ENCODE assay signal across 27 cellular contexts in genomic region chr11:83259559-83259958, GRCh38.
"Had no signal": no experiment of that assay in that cellular context is flagged by ENCODE, and none has a peak within 500 bp of the region (broad histone marks: within the 10 kb centered on the region; RNA-seq: fewer than 3 reads in every experiment).

No MANE protein-coding gene starts in this region.

- H3K27ac ChIP-seq: body of pancreas, right lobe of liver, skin epidermis, uterus had no signal

- H3K4me3 Mint-ChIP-seq: activated CD4-positive, alpha-beta memory T cell treated with anti-CD3 and anti-CD28 coated beads, Interleukin-2, amount 10 ng/mL, durations not matched to agents 7 days and 5 days; activated CD4-positive, alpha-beta T cell treated with anti-CD3 and anti-CD28 coated beads, Interleukin-2, amount 10 ng/mL, durations not matched to agents 7 days and 5 days; activated naive CD8-positive, alpha-beta T cell; activated T-cell treated with anti-CD3 and anti-CD28 coated beads, Interleukin-2, amount 50 U/mL, for 72 hours; natural killer cell; stimulated activated memory B cell treated with anti-CD40 and anti-IgM and Interleukin-4, amounts not matched to agents 10 μg/mL and 1 μg/mL and 100 μg/mL, for 72 hours; stimulated activated naive CD8-positive, alpha-beta T cell treated with anti-CD3 and anti-CD28 coated beads, Interleukin-15, amount 100 ng/mL, for 72 hours; T-helper 17 cell; type B pancreatic cell; WTC11 had no signal

- FAIRE-seq: endothelial cell of umbilical vein had no signal

- H3K27ac Mint-ChIP-seq: activated CD4-positive, alpha-beta memory T cell treated with anti-CD3 and anti-CD28 coated beads, Interleukin-2, amount 10 ng/mL, durations not matched to agents 7 days and 5 days; activated CD4-positive, alpha-beta T cell treated with anti-CD3 and anti-CD28 coated beads, Interleukin-2, amount 10 ng/mL, durations not matched to agents 7 days and 5 days; activated naive CD8-positive, alpha-beta T cell; activated T-cell treated with anti-CD3 and anti-CD28 coated beads, Interleukin-2, amount 50 U/mL, for 72 hours; natural killer cell; stimulated activated memory B cell treated with anti-CD40 and anti-IgM and Interleukin-4, amounts not matched to agents 10 μg/mL and 1 μg/mL and 100 μg/mL, for 72 hours; stimulated activated naive CD8-positive, alpha-beta T cell treated with anti-CD3 and anti-CD28 coated beads, Interleukin-15, amount 100 ng/mL, for 72 hours; T-helper 17 cell; type B pancreatic cell; WTC11 had no signal

- H3K4me1 Mint-ChIP-seq: activated CD4-positive, alpha-beta memory T cell treated with anti-CD3 and anti-CD28 coated beads, Interleukin-2, amount 10 ng/mL, durations not matched to agents 7 days and 5 days; activated CD4-positive, alpha-beta T cell treated with anti-CD3 and anti-CD28 coated beads, Interleukin-2, amount 10 ng/mL, durations not matched to agents 7 days and 5 days; stimulated activated memory B cell treated with anti-CD40 and anti-IgM and Interleukin-4, amounts not matched to agents 10 μg/mL and 1 μg/mL and 100 μg/mL, for 72 hours; stimulated activated naive CD8-positive, alpha-beta T cell treated with anti-CD3 and anti-CD28 coated beads, Interleukin-15, amount 100 ng/mL, for 72 hours; WTC11 had no signal

- H3K4me3 ChIP-seq: body of pancreas, lung, right lobe of liver, skin epidermis, uterus had no signal

- DNase-seq: activated CD4-positive, alpha-beta memory T cell treated with anti-CD3 and anti-CD28 coated beads, Interleukin-2, amount 10 ng/mL, durations not matched to agents 7 days and 5 days; activated CD4-positive, alpha-beta T cell treated with anti-CD3 and anti-CD28 coated beads for 1 hour; activated CD4-positive, alpha-beta T cell treated with anti-CD3 and anti-CD28 coated beads, Interleukin-2, amount 10 ng/mL, durations not matched to agents 7 days and 5 days; activated naive CD4-positive, alpha-beta T cell treated with Interleukin-2 at 50 U/mL for 16 hours; activated T-cell treated with anti-CD3 and anti-CD28 coated beads, Interleukin-2, amount 50 U/mL, for 72 hours; aorta; body of pancreas; central memory CD4-positive, alpha-beta T cell; head of caudate nucleus; mesendoderm; natural killer cell; right lobe of liver; stimulated activated CD4-positive, alpha-beta T cell treated with anti-CD3 and anti-CD28 coated beads, Interleukin-4, amount 100 ng/mL, for 24 hours; stimulated activated naive CD8-positive, alpha-beta T cell treated with anti-CD3 and anti-CD28 coated beads, Interleukin-15, amount 100 ng/mL, for 72 hours; substantia nigra; SW 1271; T-helper 17 cell; T1000; uterus had no signal

- ATAC-seq: activated T-cell treated with anti-CD3 and anti-CD28 coated beads, Interleukin-2, amount 50 U/mL, for 72 hours; body of pancreas; left lobe of liver; natural killer cell; right lobe of liver; stimulated activated memory B cell treated with anti-CD40 and anti-IgM and Interleukin-4, amounts not matched to agents 10 μg/mL and 1 μg/mL and 100 μg/mL, for 72 hours; stimulated activated naive CD8-positive, alpha-beta T cell treated with anti-CD3 and anti-CD28 coated beads, Interleukin-15, amount 100 ng/mL, for 72 hours; T-helper 17 cell; WTC11 had no signal

- H3K9me3 ChIP-seq: body of pancreas, right lobe of liver, uterus had no signal

- H3K36me3 ChIP-seq: uterus had no signal

- H3K27me3 Mint-ChIP-seq: activated CD4-positive, alpha-beta memory T cell treated with anti-CD3 and anti-CD28 coated beads, Interleukin-2, amount 10 ng/mL, durations not matched to agents 7 days and 5 days; activated CD4-positive, alpha-beta T cell treated with anti-CD3 and anti-CD28 coated beads, Interleukin-2, amount 10 ng/mL, durations not matched to agents 7 days and 5 days; activated naive CD8-positive, alpha-beta T cell; stimulated activated memory B cell treated with anti-CD40 and anti-IgM and Interleukin-4, amounts not matched to agents 10 μg/mL and 1 μg/mL and 100 μg/mL, for 72 hours; stimulated activated naive CD8-positive, alpha-beta T cell treated with anti-CD3 and anti-CD28 coated beads, Interleukin-15, amount 100 ng/mL, for 72 hours; T-helper 17 cell; type B pancreatic cell had no signal

- H3K27me3 ChIP-seq: body of pancreas, right lobe of liver, uterus had no signal

- H3K9me3 Mint-ChIP-seq: activated CD4-positive, alpha-beta memory T cell treated with anti-CD3 and anti-CD28 coated beads, Interleukin-2, amount 10 ng/mL, durations not matched to agents 7 days and 5 days; activated CD4-positive, alpha-beta T cell treated with anti-CD3 and anti-CD28 coated beads, Interleukin-2, amount 10 ng/mL, durations not matched to agents 7 days and 5 days; activated T-cell treated with anti-CD3 and anti-CD28 coated beads, Interleukin-2, amount 50 U/mL, for 72 hours; natural killer cell; stimulated activated memory B cell treated with anti-CD40 and anti-IgM and Interleukin-4, amounts not matched to agents 10 μg/mL and 1 μg/mL and 100 μg/mL, for 72 hours; stimulated activated naive CD8-positive, alpha-beta T cell treated with anti-CD3 and anti-CD28 coated beads, Interleukin-15, amount 100 ng/mL, for 72 hours; type B pancreatic cell; WTC11 had no signal

- H3K4me1 ChIP-seq: uterus had no signal
